ENCODE assay signal across 13 cellular contexts in genomic region chr20:60117040-60117439, GRCh38.
A peak's percentile ranks its signal among the peaks of the same experiment; 100 is the strongest.
DNase-seq lines count a peak whose midpoint lies in the region.
"Had no signal": no experiment of that assay in that cellular context is flagged by ENCODE, and none has a peak within 500 bp of the region (broad histone marks: within the 10 kb centered on the region; RNA-seq: fewer than 3 reads in every experiment).

No MANE protein-coding gene starts in this region.

- DNase-seq in NCI-H2107 treated with DMSO at 0.1 percent for 48 hours (lab: John Stamatoyannopoulos, UW; ENCODE audit: unreplicated experiment) (peak; percentile 21), NCI-H2107 (lab: John Stamatoyannopoulos, UW) (no peak), NCI-H526 (lab: John Stamatoyannopoulos, UW) (peak; percentile 19 to 50), inferior parietal cortex (ENCODE audit: extremely low spot score) (peak; percentile 67), superior temporal gyrus (ENCODE audit: extremely low spot score) (peak; percentile 59), NCI-H146 (lab: John Stamatoyannopoulos, UW) (no peak), DMS53 treated with DMSO at 0.1 percent for 48 hours (lab: John Stamatoyannopoulos, UW; ENCODE audit: unreplicated experiment) (no peak)
- DNase-seq in NK-92 treated with Interleukin-12 subunit alpha and Interleukin-12 subunit beta, amount 100 ng/mL, for 24 hours (lab: John Stamatoyannopoulos, UW) = no peak
- DNase-seq: 8988T; left cardiac atrium; NCI-H1048; ovary; stimulated activated naive CD8-positive, alpha-beta T cell treated with anti-CD3 and anti-CD28 coated beads, Interleukin-15, amount 100 ng/mL, for 72 hours had no signal

Comparison
In these comparisons a context has a peak if more than half of its experiments do, and no peak if none do; other contexts are left out.
1. DNase-seq: peak in NCI-H2107 treated with DMSO at 0.1 percent for 48 hours (single experiment), NCI-H526 (2 of 2), inferior parietal cortex (single experiment) and superior temporal gyrus (single experiment); none in NCI-H2107 (single experiment), NCI-H146 (single experiment), NK-92 treated with Interleukin-12 subunit alpha and Interleukin-12 subunit beta, amount 100 ng/mL, for 24 hours (single experiment) and DMS53 treated with DMSO at 0.1 percent for 48 hours (single experiment).